In the genomic region with DNA sequence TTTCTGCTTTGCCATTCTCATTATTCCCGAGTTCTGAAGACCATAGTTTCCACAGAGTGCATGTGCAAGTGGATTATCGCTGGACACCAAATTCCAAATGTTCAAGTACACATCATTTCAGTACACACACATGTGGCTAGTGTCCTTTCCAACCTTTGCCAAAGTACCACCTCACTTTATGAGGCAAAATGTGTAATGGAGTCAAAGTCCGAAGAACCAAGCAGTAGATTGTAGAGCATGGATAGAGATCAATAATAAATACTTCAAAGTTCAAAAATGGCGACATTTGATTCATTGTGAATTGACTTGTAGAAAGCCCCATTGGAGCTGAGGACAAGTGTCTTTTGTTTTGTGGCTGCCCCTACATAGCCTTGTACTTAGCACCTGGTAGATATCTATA, we compare ENCODE assay signal across 1 cellular context.
TF ChIP-seq lines count a peak whose summit lies in the region.

No MANE protein-coding gene starts in this region.

TF ChIP-seq in A549, 52 proteins besides CTCF, POLR2A, EP300 and RAD21 (continued from another document):
- TF ChIP-seq USF2 (IDR thresholded peaks at IDR 0.05), result no peak
- TF ChIP-seq RCOR1 (IDR thresholded peaks at IDR 0.05; ENCODE audit: low read depth, low read length), result no peak
- TF ChIP-seq HOXB13 (CRISPR knock-in tag; IDR thresholded peaks at IDR 0.05; ENCODE audit: low read depth), result no peak
- no peak for TF ChIP-seq FOSB (CRISPR knock-in tag; IDR thresholded peaks at IDR 0.05)
- TF ChIP-seq JUNB (IDR thresholded peaks at IDR 0.05), result no peak
- no peak for TF ChIP-seq HDAC2 (IDR thresholded peaks at IDR 0.05)
- no peak for TF ChIP-seq POLR2AphosphoS2 (conservative IDR thresholded peaks at IDR 0.05; ENCODE audit: low read length)
- no peak for TF ChIP-seq HES2 (IDR thresholded peaks at IDR 0.05)
- TF ChIP-seq SMC3 (IDR thresholded peaks at IDR 0.05), result no peak
- TF ChIP-seq, protein P1, sequence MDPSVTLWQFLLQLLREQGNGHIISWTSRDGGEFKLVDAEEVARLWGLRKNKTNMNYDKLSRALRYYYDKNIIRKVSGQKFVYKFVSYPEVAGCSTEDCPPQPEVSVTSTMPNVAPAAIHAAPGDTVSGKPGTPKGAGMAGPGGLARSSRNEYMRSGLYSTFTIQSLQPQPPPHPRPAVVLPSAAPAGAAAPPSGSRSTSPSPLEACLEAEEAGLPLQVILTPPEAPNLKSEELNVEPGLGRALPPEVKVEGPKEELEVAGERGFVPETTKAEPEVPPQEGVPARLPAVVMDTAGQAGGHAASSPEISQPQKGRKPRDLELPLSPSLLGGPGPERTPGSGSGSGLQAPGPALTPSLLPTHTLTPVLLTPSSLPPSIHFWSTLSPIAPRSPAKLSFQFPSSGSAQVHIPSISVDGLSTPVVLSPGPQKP (IDR thresholded peaks at IDR 0.05; ENCODE audit: low read depth, low read length), result no peak
- TF ChIP-seq NPAS2 (CRISPR knock-in tag; IDR thresholded peaks at IDR 0.05; ENCODE audit: borderline replicate concordance), result no peak
- no peak for TF ChIP-seq SREBF2 (IDR thresholded peaks at IDR 0.05)
- TF ChIP-seq CBX2 (IDR thresholded peaks at IDR 0.05; ENCODE audit: borderline replicate concordance, low read depth), result no peak
- no peak for TF ChIP-seq ZNF302 (CRISPR knock-in tag; IDR thresholded peaks at IDR 0.05)
